20 cellular contexts compared by ENCODE assay signal in the genomic region with DNA sequence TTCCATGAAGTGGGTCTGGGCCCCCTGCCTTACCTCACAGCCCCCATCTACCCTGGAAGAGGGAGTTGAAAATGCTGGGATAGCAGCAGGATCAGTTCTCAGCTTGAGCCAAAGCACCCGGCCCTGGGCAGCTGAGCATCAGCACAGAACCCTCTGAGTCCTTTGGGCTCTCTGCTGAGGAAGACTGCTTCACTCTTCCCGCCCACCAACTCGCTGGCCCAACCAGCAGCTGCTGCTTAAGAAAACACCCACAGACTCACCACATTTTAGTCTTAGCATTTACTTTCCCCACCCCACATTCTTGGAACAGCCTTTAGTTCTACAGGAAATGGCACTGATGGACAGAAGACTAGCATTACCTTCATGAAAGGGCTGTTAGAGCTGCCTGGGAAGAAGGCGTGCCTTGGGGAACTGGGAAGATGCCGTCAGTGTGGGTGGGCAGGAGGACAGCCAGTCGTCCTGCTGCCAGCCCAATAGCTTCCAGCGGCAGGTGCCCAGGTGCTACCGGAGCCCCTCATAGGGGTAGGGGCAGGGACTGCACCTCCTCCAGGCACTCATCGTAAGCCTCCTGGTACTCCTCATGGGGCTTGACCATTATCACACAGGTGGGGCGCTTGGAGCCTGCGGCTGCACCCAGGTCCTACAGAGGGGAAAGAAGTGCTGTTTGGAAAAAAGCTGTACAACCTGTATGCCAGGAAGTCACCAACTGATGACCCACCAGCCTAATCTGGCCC. TPM values are rescaled to one million over a fixed set of nuclear protein-coding genes. Genes with fewer than 3 reads are reported as not detected.
A peak's percentile ranks its signal among the peaks of the same experiment; 100 is the strongest.
DNase-seq lines count a peak whose midpoint lies in the region; ATAC-seq and TF ChIP-seq lines count a peak whose summit lies in the region.
"Had no signal": no experiment of that assay in that cellular context is flagged by ENCODE, and none has a peak within 500 bp of the region (broad histone marks: within the 10 kb centered on the region; RNA-seq: fewer than 3 reads in every experiment).

No MANE protein-coding gene starts in this region.

- CTCF ChIA-PET in Caco-2 (lab: Charles Lee) = interaction anchor here (0.6 to 1.2 kb wide), 3 partner anchors 9 to 73 kb away, joined by 3 to 13 read pairs (median 8); no protein-coding TSS in a partner anchor

- H2AFZ ChIP-seq in neural progenitor cell (replicated peaks) = no peak overlapping the region

- TF ChIP-seq CTCF in 22Rv1 (IDR thresholded peaks at IDR 0.05) = no peak
- no peak for TF ChIP-seq CTCF in Caco-2 (IDR thresholded peaks at IDR 0.05; ENCODE audit: insufficient read depth in 1 of 2, low read depth in 1 of 2, low read length in 1 of 2, severe bottlenecking in 1 of 2, unreplicated experiment in 1 of 2)
- TF ChIP-seq CTCF in neural progenitor cell (IDR thresholded peaks at IDR 0.05) = no peak

- H3K36me3 Mint-ChIP-seq in Caco-2 (ENCODE audit: insufficient read depth, unreplicated experiment) = peaks cover 86% of the 10 kb centered on the region
- peaks cover 25 to 28% of the 10 kb centered on the region in 2 donors for H3K36me3 Mint-ChIP-seq in activated naive CD4-positive, alpha-beta T cell treated with anti-CD3 and anti-CD28 coated beads, Interleukin-2, amount 50 U/mL, for 72 hours
- H3K36me3 Mint-ChIP-seq in neural progenitor cell = peaks cover 34% of the 10 kb centered on the region

- no peaks in the 10 kb centered on the region for H3K9me3 ChIP-seq in Caco-2
- H3K9me3 ChIP-seq in neural progenitor cell (ENCODE audit: low read depth) = no peaks in the 10 kb centered on the region
- H3K9me3 ChIP-seq: prostate gland, SJCRH30 had no signal

- POLR2A ChIA-PET in Caco-2 (lab: Charles Lee) = no interaction called here

- peak overlapping the region; percentile 34 for H3K27ac Mint-ChIP-seq in Caco-2 (ENCODE audit: unreplicated experiment)
- peak overlapping the region; percentile 70 to 96 for H3K27ac Mint-ChIP-seq in activated naive CD4-positive, alpha-beta T cell treated with anti-CD3 and anti-CD28 coated beads, Interleukin-2, amount 50 U/mL, for 72 hours
- H3K27ac Mint-ChIP-seq in neural progenitor cell = no peak overlapping the region

- H3K9me3 Mint-ChIP-seq in Caco-2 (ENCODE audit: unreplicated experiment) (no peaks in the 10 kb centered on the region), neural progenitor cell (no peaks in the 10 kb centered on the region)
- no peaks in the 10 kb centered on the region for H3K9me3 Mint-ChIP-seq in activated naive CD4-positive, alpha-beta T cell treated with anti-CD3 and anti-CD28 coated beads, Interleukin-2, amount 50 U/mL, for 72 hours

- H3K4me1 ChIP-seq in Caco-2 = peaks cover 5% of the 10 kb centered on the region
- peaks cover 4% of the 10 kb centered on the region for H3K4me1 ChIP-seq in neural progenitor cell

- H3K27me3 Mint-ChIP-seq in Caco-2 (ENCODE audit: insufficient read depth, unreplicated experiment) (no peaks in the 10 kb centered on the region), neural progenitor cell (ENCODE audit: insufficient read depth, low read depth) (peaks cover 4% of the 10 kb centered on the region)

- ATAC-seq in activated naive CD4-positive, alpha-beta T cell treated with anti-CD3 and anti-CD28 coated beads, Interleukin-2, amount 50 U/mL, for 72 hours = no peak
- ATAC-seq in GM19023 (IDR thresholded peaks at IDR 0.05; ENCODE audit: unreplicated experiment) (no peak), GM21737 (IDR thresholded peaks at IDR 0.05; ENCODE audit: unreplicated experiment) (no peak)
- ATAC-seq: left lobe of liver had no signal

- no peak overlapping the region for H3K4me2 ChIP-seq in neural progenitor cell

- DNase-seq in Caco-2 (no peak), middle frontal gyrus (ENCODE audit: extremely low spot score, low spot score) (peak; percentile 18), globus pallidus (ENCODE audit: low spot score) (no peak), neural progenitor cell (ENCODE audit: low spot score) (no peak)
- no peak for DNase-seq in activated naive CD4-positive, alpha-beta T cell treated with anti-CD3 and anti-CD28 coated beads, Interleukin-2, amount 50 U/mL, for 72 hours (ENCODE audit: low spot score in 2 of 2)
- DNase-seq: activated effector memory CD4-positive, alpha-beta T cell treated with Interleukin-2 at 50 U/mL for 16 hours; AML-193; NCI-H187; NCI-H510A treated with DMSO at 0.1 percent for 48 hours; SJCRH30; stimulated activated CD4-positive, alpha-beta T cell treated with anti-CD3 and anti-CD28 coated beads, Interleukin-12 subunit alpha, Interleukin-12 subunit beta, amount 100 ng/mL, for 4 hours; T-helper 9 cell had no signal

- H4K20me1 ChIP-seq in neural progenitor cell (ENCODE audit: low read depth) = peaks cover 18% of the 10 kb centered on the region

- no peaks in the 10 kb centered on the region for H3K4me1 Mint-ChIP-seq in Caco-2 (ENCODE audit: low read depth, unreplicated experiment)
- H3K4me1 Mint-ChIP-seq in neural progenitor cell = peaks cover 13% of the 10 kb centered on the region

- H3K36me3 ChIP-seq in Caco-2 (ENCODE audit: control insufficient read depth, insufficient read depth, low read length) (peaks cover 5% of the 10 kb centered on the region; the same call in 1 of the 2 replicates), neural progenitor cell (no peaks in the 10 kb centered on the region)

- intact Hi-C loops in Caco-2 (cut with micrococcal nuclease; ENCODE audit: unreplicated experiment) = no loop called here

- H3K27me3 ChIP-seq in Caco-2 (replicated peaks; ENCODE audit: control insufficient read depth, insufficient read depth, low read length) = no peaks in the 10 kb centered on the region
- H3K27me3 ChIP-seq in neural progenitor cell = no peaks in the 10 kb centered on the region
- H3K27me3 ChIP-seq: SJCRH30 had no signal

- H3K4me3 ChIP-seq in Caco-2 (ENCODE audit: low read depth, low read length) (no peak overlapping the region), neural progenitor cell (no peak overlapping the region)
- H3K4me3 ChIP-seq: prostate gland, SJCRH30 had no signal

- no peak overlapping the region for H3K9ac ChIP-seq in neural progenitor cell

- H3F3A ChIP-seq in neural progenitor cell (ENCODE audit: low read depth) = peaks cover 11% of the 10 kb centered on the region

- BruUV-seq in Caco-2 (replicated peaks; lab: Mats Ljungman, UMichigan) = no TSS peak

- H3K4me3 Mint-ChIP-seq in Caco-2 (ENCODE audit: unreplicated experiment) (no peak overlapping the region), neural progenitor cell (no peak overlapping the region)

- H3K27ac ChIP-seq in 22Rv1 (0 out of 2 replicates have a peak overlapping the region, but pooled peaks have one; percentile 15), neural progenitor cell (no peak overlapping the region)
- H3K27ac ChIP-seq: prostate gland, SJCRH30 had no signal

- H3K79me2 ChIP-seq in neural progenitor cell (ENCODE audit: low read depth) = peaks cover 20% of the 10 kb centered on the region

RNA-seq across cellular contexts. Expression of a gene that starts 4.3 kb away (rescaled TPM):
- total RNA-seq in Caco-2 (2022) = 127 and 142 TPM in 2 replicates
- 100 to 1,000 TPM; 191 to 220 TPM for total RNA-seq in activated naive CD4-positive, alpha-beta T cell treated with anti-CD3 and anti-CD28 coated beads, Interleukin-2, amount 50 U/mL, for 72 hours
- 357 and 380 TPM in 2 replicates for total RNA-seq in neural progenitor cell (ENCODE audit: low replicate concordance)

RNA-seq across cellular contexts. Expression of a gene that starts 18.6 kb away (rescaled TPM):
- total RNA-seq in Caco-2 (2022) (45.6 and 48.4 TPM in 2 replicates), neural progenitor cell (ENCODE audit: low replicate concordance) (25.3 and 25.5 TPM in 2 replicates)
- total RNA-seq in activated naive CD4-positive, alpha-beta T cell treated with anti-CD3 and anti-CD28 coated beads, Interleukin-2, amount 50 U/mL, for 72 hours = 10 to 100 TPM; 29.2 to 34.0 TPM

RNA-seq across cellular contexts. Expression of a gene that starts 36.0 kb away (rescaled TPM):
- 2.9 and 3.2 TPM in 2 replicates for total RNA-seq in Caco-2 (2022)
- total RNA-seq in activated naive CD4-positive, alpha-beta T cell treated with anti-CD3 and anti-CD28 coated beads, Interleukin-2, amount 50 U/mL, for 72 hours = 1 to 10 TPM in 1 of 2 donors, under 1 TPM in 1; 0.80 to 5.7 TPM
- total RNA-seq in neural progenitor cell (ENCODE audit: low replicate concordance) = 4.1 and 12.8 TPM in 2 replicates

RNA-seq across cellular contexts. Expression of a gene that starts 37.8 kb away (rescaled TPM):
- not detected in 2 replicates for total RNA-seq in Caco-2 (2022)
- total RNA-seq in activated naive CD4-positive, alpha-beta T cell treated with anti-CD3 and anti-CD28 coated beads, Interleukin-2, amount 50 U/mL, for 72 hours = not detected
- not detected in 2 replicates for total RNA-seq in neural progenitor cell (ENCODE audit: low replicate concordance)
- total RNA-seq: left lobe of liver, M059J, OCI-LY7, SJCRH30, subcutaneous adipose tissue had no signal

RNA-seq across cellular contexts. Expression of a gene that starts 55.0 kb away (rescaled TPM):
- total RNA-seq in Caco-2 (2022) (286 and 295 TPM in 2 replicates), neural progenitor cell (ENCODE audit: low replicate concordance) (186 and 195 TPM in 2 replicates)
- 100 to 1,000 TPM; 232 to 253 TPM for total RNA-seq in activated naive CD4-positive, alpha-beta T cell treated with anti-CD3 and anti-CD28 coated beads, Interleukin-2, amount 50 U/mL, for 72 hours
